In the genomic region with DNA sequence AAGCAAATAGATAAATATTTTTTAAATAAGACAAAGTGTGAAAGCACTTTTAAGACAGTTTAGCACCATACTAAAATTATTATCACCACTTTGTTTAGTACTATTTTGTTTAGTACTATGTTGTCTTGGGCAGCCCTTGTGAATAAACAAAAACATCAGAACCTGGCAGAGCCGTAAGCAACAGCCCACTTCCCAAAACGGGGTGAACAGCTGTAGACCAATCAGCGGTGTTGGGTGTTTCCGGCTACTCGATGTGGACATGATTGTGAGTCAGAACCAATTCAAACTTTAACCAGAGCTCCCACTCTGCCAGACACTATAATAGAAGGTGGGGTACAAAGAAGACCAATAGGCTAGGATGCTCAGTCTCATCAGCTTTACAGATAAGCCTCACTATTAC, we compare ENCODE assay signal across 12 cellular contexts. TPM values are rescaled to one million over a fixed set of nuclear protein-coding genes. Genes with fewer than 3 reads are reported as not detected.
A peak's percentile ranks its signal among the peaks of the same experiment; 100 is the strongest.
DNase-seq lines count a peak whose midpoint lies in the region; ATAC-seq and TF ChIP-seq lines count a peak whose summit lies in the region.
"Had no signal": no experiment of that assay in that cellular context is flagged by ENCODE, and none has a peak within 500 bp of the region (broad histone marks: within the 10 kb centered on the region; RNA-seq: fewer than 3 reads in every experiment).

No MANE protein-coding gene starts in this region.

- no peaks in the 10 kb centered on the region for H3K27me3 Mint-ChIP-seq in CD4-positive, CD25-positive, alpha-beta regulatory T cell
- no peaks in the 10 kb centered on the region for H3K27me3 Mint-ChIP-seq in activated B cell treated with CpG ODN at 0.5 μM for 24 hours

- H3K27ac ChIP-seq in CD4-positive, CD25-positive, alpha-beta regulatory T cell (ENCODE audit: insufficient read depth, low read length, poor library complexity, severe bottlenecking), result peak overlapping the region; percentile 78
- H3K27ac ChIP-seq in HL-60 (replicated peaks), result peak overlapping the region; percentile 36

- CTCF ChIA-PET in activated B cell treated with CpG ODN at 0.5 μM for 24 hours (lab: Charles Lee), result interaction anchor here (1.3 to 6.8 kb wide), 5 partner anchors 16 to 140 kb away, joined by 3 to 52 read pairs (median 13); partner anchors contain the start of gene ANKAR

- H3K4me1 Mint-ChIP-seq in CD4-positive, CD25-positive, alpha-beta regulatory T cell, result peaks cover 13 to 43% (median 34%) of the 10 kb centered on the region in 4 donors
- peaks cover 20% of the 10 kb centered on the region for H3K4me1 Mint-ChIP-seq in activated B cell treated with CpG ODN at 0.5 μM for 24 hours
- H3K4me1 Mint-ChIP-seq: H9 had no signal

- no peaks in the 10 kb centered on the region for H3K9me3 ChIP-seq in CD4-positive, CD25-positive, alpha-beta regulatory T cell (ENCODE audit: control insufficient read depth in 2 of 2, low read length in 2 of 2)
- H3K9me3 ChIP-seq: colonic mucosa had no signal

- no peak for ATAC-seq in CD4-positive, CD25-positive, alpha-beta regulatory T cell (ENCODE audit: low read depth in 2 of 2)
- ATAC-seq in activated B cell treated with CpG ODN at 0.5 μM for 24 hours (ENCODE audit: low read depth) (no peak), HG03460 (IDR thresholded peaks at IDR 0.05; ENCODE audit: unreplicated experiment) (no peak)

- no peaks in the 10 kb centered on the region for H3K36me3 ChIP-seq in CD4-positive, CD25-positive, alpha-beta regulatory T cell (ENCODE audit: control insufficient read depth, insufficient read depth, low read length)
- H3K36me3 ChIP-seq: colonic mucosa had no signal

- DNase-seq in CD4-positive, CD25-positive, alpha-beta regulatory T cell, result no peak
- DNase-seq in HL-60 (ENCODE audit: low read depth in 1 of 2, low spot score in 1 of 2) (peak in 1 of 2 experiments; percentile 61), activated B cell treated with CpG ODN at 0.5 μM for 24 hours (no peak), myocyte (ENCODE audit: low read depth) (peak; percentile 42), 8988T (no peak), retina (no peak), middle frontal gyrus (ENCODE audit: extremely low spot score, low spot score) (no peak)
- DNase-seq: colonic mucosa, foreskin fibroblast, H9, NCI-H2171 had no signal

- intact Hi-C loops in activated B cell treated with CpG ODN at 0.5 μM for 24 hours (cut with micrococcal nuclease), result no loop called here

- H3K36me3 Mint-ChIP-seq in CD4-positive, CD25-positive, alpha-beta regulatory T cell, result no peaks in the 10 kb centered on the region
- H3K36me3 Mint-ChIP-seq in activated B cell treated with CpG ODN at 0.5 μM for 24 hours (ENCODE audit: low read depth), result peaks cover 4% of the 10 kb centered on the region

- peak overlapping the region; percentile 85 to 98 (median 95) for H3K27ac Mint-ChIP-seq in CD4-positive, CD25-positive, alpha-beta regulatory T cell
- peak overlapping the region; percentile 65 for H3K27ac Mint-ChIP-seq in activated B cell treated with CpG ODN at 0.5 μM for 24 hours
- H3K27ac Mint-ChIP-seq: H9 had no signal

- H3K9me3 Mint-ChIP-seq in CD4-positive, CD25-positive, alpha-beta regulatory T cell, result peaks cover 0 to 1% (median 0%) of the 10 kb centered on the region in 7 donors
- no peaks in the 10 kb centered on the region for H3K9me3 Mint-ChIP-seq in activated B cell treated with CpG ODN at 0.5 μM for 24 hours

- TF ChIP-seq CTCF in HL-60 (IDR thresholded peaks at IDR 0.05; ENCODE audit: insufficient read depth, low read length), result no peak
- no peak for TF ChIP-seq CTCF in activated B cell treated with CpG ODN at 0.5 μM for 24 hours (IDR thresholded peaks at IDR 0.05)

- POLR2A ChIA-PET in activated B cell treated with CpG ODN at 0.5 μM for 24 hours (lab: Charles Lee), result interaction anchor here (0.6 to 2.9 kb wide), 2 partner anchors 104 to 1849 kb away, joined by 8 to 11 read pairs; partner anchors contain the start of gene OSGEPL1

- peak overlapping the region; percentile 81 for H3K4me3 ChIP-seq in CD4-positive, CD25-positive, alpha-beta regulatory T cell (ENCODE audit: low read depth, low read length)
- no peak overlapping the region for H3K4me3 ChIP-seq in HL-60 (replicated peaks; ENCODE audit: insufficient read depth, low read length)
- H3K4me3 ChIP-seq: colonic mucosa had no signal

- H3K4me3 Mint-ChIP-seq in CD4-positive, CD25-positive, alpha-beta regulatory T cell, result peak overlapping the region; percentile 56 to 77 (median 72)
- H3K4me3 Mint-ChIP-seq in activated B cell treated with CpG ODN at 0.5 μM for 24 hours, result no peak overlapping the region
- H3K4me3 Mint-ChIP-seq: H9 had no signal

- peaks cover 52% of the 10 kb centered on the region for H3K4me1 ChIP-seq in CD4-positive, CD25-positive, alpha-beta regulatory T cell (ENCODE audit: control insufficient read depth, insufficient read depth, low read length, poor library complexity, severe bottlenecking)
- H3K4me1 ChIP-seq: colonic mucosa had no signal

- no peaks in the 10 kb centered on the region for H3K27me3 ChIP-seq in CD4-positive, CD25-positive, alpha-beta regulatory T cell (ENCODE audit: control insufficient read depth, insufficient read depth, low read length)
- no peaks in the 10 kb centered on the region for H3K27me3 ChIP-seq in HL-60 (ENCODE audit: insufficient read depth, poor library complexity, severe bottlenecking)
- H3K27me3 ChIP-seq: colonic mucosa had no signal

RNA-seq across cellular contexts. Expression of gene ASNSD1, which starts 2.5 kb away (rescaled TPM):
- 46.3 TPM for total RNA-seq in CD4-positive, CD25-positive, alpha-beta regulatory T cell
- polyA plus RNA-seq in CD4-positive, CD25-positive, alpha-beta regulatory T cell, result 10 to 100 TPM; 50.1 to 84.5 (median 61.6) TPM
- 27.5 and 31.1 TPM in 2 replicates for total RNA-seq in activated B cell treated with CpG ODN at 0.5 μM for 24 hours
- total RNA-seq in myocyte, result 71.9 and 74.0 TPM in 2 replicates
- polyA plus RNA-seq in myocyte (2012), result 24.4 TPM

RNA-seq across cellular contexts. Expression of gene ANKAR, which starts 15.7 kb away (rescaled TPM):
- 10.4 TPM for total RNA-seq in CD4-positive, CD25-positive, alpha-beta regulatory T cell
- 1 to 10 TPM; 4.6 to 7.8 (median 5.8) TPM for polyA plus RNA-seq in CD4-positive, CD25-positive, alpha-beta regulatory T cell
- total RNA-seq in activated B cell treated with CpG ODN at 0.5 μM for 24 hours, result 13.1 and 14.5 TPM in 2 replicates
- 5.9 and 6.4 TPM in 2 replicates for total RNA-seq in myocyte
- polyA plus RNA-seq in myocyte (2012), result 1.1 TPM
